In the genomic region with DNA sequence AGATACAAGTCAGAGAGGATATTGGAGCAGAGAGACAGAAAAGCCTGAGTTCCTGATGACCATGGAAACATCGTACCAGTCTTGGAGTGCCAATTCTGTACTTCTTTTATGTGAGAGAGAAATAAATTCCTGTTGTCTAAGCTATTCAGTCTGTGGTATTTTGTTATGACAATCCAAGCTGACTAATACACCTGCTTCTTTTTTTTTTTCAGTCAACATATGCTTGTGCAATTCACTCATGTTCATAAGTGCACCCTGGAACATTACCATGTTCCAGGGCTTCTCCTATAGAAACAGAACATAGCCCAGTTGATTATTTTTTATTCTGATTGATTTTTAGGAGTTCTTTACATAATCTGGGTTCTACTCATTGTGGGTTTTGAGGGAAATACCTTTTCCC, we compare ENCODE assay signal across 15 cellular contexts. TPM values are rescaled to one million over a fixed set of nuclear protein-coding genes. Genes with fewer than 3 reads are reported as not detected.
A peak's percentile ranks its signal among the peaks of the same experiment; 100 is the strongest.
DNase-seq lines count a peak whose midpoint lies in the region; ATAC-seq and TF ChIP-seq lines count a peak whose summit lies in the region.
"Had no signal": no experiment of that assay in that cellular context is flagged by ENCODE, and none has a peak within 500 bp of the region (broad histone marks: within the 10 kb centered on the region; RNA-seq: fewer than 3 reads in every experiment).

No MANE protein-coding gene starts in this region.

- H3K18ac ChIP-seq in mesendoderm (ENCODE audit: low read length) = no peak overlapping the region

- DNase-seq in GM23248 (peak; percentile 50), Peyer's patch (no peak), dorsolateral prefrontal cortex (no peak), T-helper 17 cell (no peak), activated gamma-delta T cell treated with Interleukin-2 at 50 U/mL for 16 hours (no peak), DMS153 treated with DMSO at 0.1 percent for 48 hours (lab: John Stamatoyannopoulos, UW; ENCODE audit: unreplicated experiment) (no peak), mesendoderm (no peak)
- DNase-seq: activated CD4-positive, alpha-beta memory T cell treated with anti-CD3 and anti-CD28 coated beads for 36 hours; caudate nucleus; NCI-H1105 treated with DMSO at 0.1 percent for 48 hours; RPMI8226; stimulated activated CD4-positive, alpha-beta T cell treated with anti-CD3 and anti-CD28 coated beads, Interleukin-4, amount 100 ng/mL, for 24 hours; stimulated activated naive CD8-positive, alpha-beta T cell treated with anti-CD3 and anti-CD28 coated beads, Interleukin-15, Interleukin-2, amounts not matched to agents 100 U/mL and 50 U/mL, for 24 hours; T1000 had no signal

- H3K9ac ChIP-seq in GM23248 (no peak overlapping the region), parathyroid adenoma (no peak overlapping the region), mesendoderm (ENCODE audit: low read length) (no peak overlapping the region)

- peaks cover 7% of the 10 kb centered on the region for H3K4me1 ChIP-seq in GM23248 (ENCODE audit: insufficient read depth)
- H3K4me1 ChIP-seq in Peyer's patch = peaks cover 0 to 37% (median 10%) of the 10 kb centered on the region in 4 donors
- H3K4me1 ChIP-seq in parathyroid adenoma = peaks cover 21% of the 10 kb centered on the region
- no peaks in the 10 kb centered on the region for H3K4me1 ChIP-seq in mesendoderm (ENCODE audit: control insufficient read depth, low read depth, low read length)

- H3K4me3 ChIP-seq in GM23248 (no peak overlapping the region), Peyer's patch (no peak overlapping the region), dorsolateral prefrontal cortex (peak overlapping the region in 5 of 59 donors; percentile 81 to 97 (median 89)), parathyroid adenoma (ENCODE audit: low read depth, low read length) (no peak overlapping the region), mesendoderm (ENCODE audit: low read length) (no peak overlapping the region)

- TF ChIP-seq POLR2A in Peyer's patch (IDR thresholded peaks at IDR 0.05) = no peak

- H2AK5ac ChIP-seq in mesendoderm (ENCODE audit: low read length) = no peak overlapping the region

- no peaks in the 10 kb centered on the region for H3K27me3 ChIP-seq in GM23248 (replicated peaks; ENCODE audit: insufficient read depth)
- H3K27me3 ChIP-seq in Peyer's patch = no peaks in the 10 kb centered on the region
- H3K27me3 ChIP-seq in dorsolateral prefrontal cortex = no peaks in the 10 kb centered on the region
- no peaks in the 10 kb centered on the region for H3K27me3 ChIP-seq in parathyroid adenoma (ENCODE audit: control insufficient read depth, insufficient read depth, low read length)
- H3K27me3 ChIP-seq in mesendoderm (ENCODE audit: insufficient read depth, low read length, poor library complexity) = no peaks in the 10 kb centered on the region

- intact Hi-C loops in dorsolateral prefrontal cortex (cut with DNase I) = no loop called here

- no peak overlapping the region for H4K5ac ChIP-seq in mesendoderm (ENCODE audit: low read length)

- H3K4ac ChIP-seq in mesendoderm (ENCODE audit: low read depth, low read length) = no peak overlapping the region

- no peaks in the 10 kb centered on the region for H3K79me1 ChIP-seq in mesendoderm (ENCODE audit: low read length)

- WGBS in GM23248 (ENCODE audit: low coverage in 1 of 2, low lambda C conversion rate in 2 of 2, missing lambda C conversion rate in 2 of 2), 2 experiments = 87 to 100% methylated on average over 1 of the region's 1 CpG
- no CpG with 5 or more reads among the region's 1 CpG for WGBS in mesendoderm (ENCODE audit: extremely low coverage, insufficient coverage, low lambda C conversion rate)

- H3K9me3 ChIP-seq in GM23248 (ENCODE audit: low read depth) (no peaks in the 10 kb centered on the region), Peyer's patch (no peaks in the 10 kb centered on the region), parathyroid adenoma (ENCODE audit: control insufficient read depth, low read length) (no peaks in the 10 kb centered on the region), T-helper 17 cell (ENCODE audit: control insufficient read depth, low read length, poor library complexity, severe bottlenecking) (no peaks in the 10 kb centered on the region)

- no peak overlapping the region for H4K8ac ChIP-seq in mesendoderm (ENCODE audit: low read depth, low read length)

- TF ChIP-seq CTCF in Peyer's patch (IDR thresholded peaks at IDR 0.05) = no peak
- TF ChIP-seq CTCF in dorsolateral prefrontal cortex (IDR thresholded peaks at IDR 0.05 in 54 of 56, conservative IDR thresholded peaks at IDR 0.05 in 2 of 56; ENCODE audit: low read depth in 1 of 56, partially characterized antibody in 56 of 56) = no peak
- TF ChIP-seq CTCF in parathyroid adenoma (IDR thresholded peaks at IDR 0.05) = no peak

- no peaks in the 10 kb centered on the region for H3K36me3 Mint-ChIP-seq in T-helper 17 cell (ENCODE audit: low read depth)

- H4K20me1 ChIP-seq in GM23248 (ENCODE audit: insufficient read depth) = no peaks in the 10 kb centered on the region

- no peak overlapping the region for H3K27ac ChIP-seq in GM23248
- H3K27ac ChIP-seq in Peyer's patch = peak overlapping the region in 3 of 4 donors; percentile 56 to 95 (median 88)
- H3K27ac ChIP-seq in dorsolateral prefrontal cortex = peak overlapping the region in 57 of 59 donors; percentile 3 to 99 (median 92)
- H3K27ac ChIP-seq in parathyroid adenoma = peak overlapping the region; percentile 93
- no peak overlapping the region for H3K27ac ChIP-seq in mesendoderm (ENCODE audit: low read depth, low read length)

- no peak overlapping the region for H2BK5ac ChIP-seq in mesendoderm (ENCODE audit: low read length)

- no peak overlapping the region for H3K23ac ChIP-seq in mesendoderm (ENCODE audit: low read length)

- no peak overlapping the region for H3K4me3 Mint-ChIP-seq in T-helper 17 cell

- H2AFZ ChIP-seq in GM23248 (no peak overlapping the region), parathyroid adenoma (peak overlapping the region; percentile 10)

- peaks cover 18% of the 10 kb centered on the region; the same call in 1 of the 2 replicates for H3F3A ChIP-seq in GM23248 (ENCODE audit: insufficient read depth)

- H3K9me2 ChIP-seq in GM23248 (ENCODE audit: insufficient read depth) = no peaks in the 10 kb centered on the region

- no peak overlapping the region for H2BK120ac ChIP-seq in mesendoderm (ENCODE audit: low read depth, low read length)

- no peaks in the 10 kb centered on the region for H3K36me3 ChIP-seq in GM23248 (ENCODE audit: low read depth)
- H3K36me3 ChIP-seq in Peyer's patch = no peaks in the 10 kb centered on the region
- no peaks in the 10 kb centered on the region for H3K36me3 ChIP-seq in parathyroid adenoma (ENCODE audit: control insufficient read depth, insufficient read depth, low read length)
- H3K36me3 ChIP-seq in mesendoderm (ENCODE audit: control insufficient read depth, insufficient read depth, low read length) = no peaks in the 10 kb centered on the region

- H3K4me1 Mint-ChIP-seq in T-helper 17 cell = peaks cover 14% of the 10 kb centered on the region

- H3K79me2 ChIP-seq in GM23248 (ENCODE audit: insufficient read depth) (peaks cover 14% of the 10 kb centered on the region; the same call in 1 of the 2 replicates), parathyroid adenoma (peaks cover 5% of the 10 kb centered on the region), mesendoderm (ENCODE audit: control insufficient read depth, insufficient read depth, low read length) (no peaks in the 10 kb centered on the region)

- no peak for ATAC-seq in T-helper 17 cell
- ATAC-seq: stimulated activated naive CD8-positive, alpha-beta T cell treated with anti-CD3 and anti-CD28 coated beads, Interleukin-15, Interleukin-2, amounts not matched to agents 100 U/mL and 50 U/mL, for 24 hours had no signal

- H3K4me2 ChIP-seq in GM23248 (ENCODE audit: unreplicated experiment) (no peak overlapping the region), parathyroid adenoma (ENCODE audit: low read length) (no peak overlapping the region), mesendoderm (ENCODE audit: low read length) (no peak overlapping the region)

- no peak overlapping the region for H2BK15ac ChIP-seq in mesendoderm (replicated peaks; ENCODE audit: low read depth)

- H3K27ac Mint-ChIP-seq in T-helper 17 cell = no peak overlapping the region
- H3K27ac Mint-ChIP-seq: activated CD4-positive, alpha-beta memory T cell treated with anti-CD3 and anti-CD28 coated beads for 36 hours had no signal

- in situ Hi-C loops in GM23248 (cut with MboI) = no loop called here

- no peak overlapping the region for H3K56ac ChIP-seq in mesendoderm (ENCODE audit: low read length)

- H3K27me3 Mint-ChIP-seq in T-helper 17 cell = peaks cover 17% of the 10 kb centered on the region
- H3K27me3 Mint-ChIP-seq: activated CD4-positive, alpha-beta memory T cell treated with anti-CD3 and anti-CD28 coated beads for 36 hours had no signal

RNA-seq across cellular contexts. Expression of a gene that starts 1.7 kb away (rescaled TPM):
- total RNA-seq in GM23248 (2014; rRNA removed; shearing (Covaris generic)) = 22.0 and 32.6 TPM in 2 replicates
- 35.4 and 38.5 TPM in 2 replicates for polyA plus RNA-seq in GM23248 (2016; fragmentation: Nextera tagmentation; extraction: Ambion mirVana)
- total RNA-seq in Peyer's patch (100 to 1,000 TPM in 3 of 4 donors, 10 to 100 TPM in 1; 78.4 to 471 (median 359) TPM), dorsolateral prefrontal cortex (100 to 1,000 TPM in 8 of 120 experiments, 10 to 100 TPM in 112; 43.8 to 129 (median 68.8) TPM), T-helper 17 cell (1 to 10 TPM; 6.2 to 8.3 TPM)
- 18.0 TPM for polyA plus RNA-seq in mesendoderm (2013, experiment 1 of 2)
- polyA plus RNA-seq in mesendoderm (2013, experiment 2 of 2) = 18.1 TPM

RNA-seq across cellular contexts. Expression of a gene that starts 43.6 kb away (rescaled TPM):
- total RNA-seq in GM23248 (2014; rRNA removed; shearing (Covaris generic)) = not detected in 2 replicates
- 0.39 and 0.77 TPM in 2 replicates for polyA plus RNA-seq in GM23248 (2016; fragmentation: Nextera tagmentation; extraction: Ambion mirVana)
- total RNA-seq in Peyer's patch = not detected
- 1 to 10 TPM in 12 of 120 experiments, under 1 TPM in 93, not detected in 15; 0.12 to 2.7 (median 0.52) TPM for total RNA-seq in dorsolateral prefrontal cortex
- total RNA-seq in T-helper 17 cell = under 1 TPM; 0.29 to 0.47 TPM
- 0.08 TPM for polyA plus RNA-seq in mesendoderm (2013, experiment 1 of 2)
- 0.06 TPM for polyA plus RNA-seq in mesendoderm (2013, experiment 2 of 2)

Comparison
In these comparisons a context has a peak if more than half of its experiments do, and no peak if none do; other contexts are left out.
1. H3K27ac ChIP-seq: peak in Peyer's patch (3 of 4), dorsolateral prefrontal cortex (57 of 59) and parathyroid adenoma (single experiment); none in GM23248 (single experiment) and mesendoderm (single experiment).